19 cellular contexts compared by ENCODE assay signal in genomic region chr20:48319943-48320584, GRCh38.
"Had no signal": no experiment of that assay in that cellular context is flagged by ENCODE, and none has a peak within 500 bp of the region (broad histone marks: within the 10 kb centered on the region; RNA-seq: fewer than 3 reads in every experiment).

No MANE protein-coding gene starts in this region.

- H2AFZ ChIP-seq: neural progenitor cell had no signal

- H3K4me3 Mint-ChIP-seq: activated CD8-positive, alpha-beta T cell treated with anti-CD3 and anti-CD28 coated beads for 36 hours; activated T-cell treated with anti-CD3 and anti-CD28 coated beads, Interleukin-2, amount 50 U/mL, for 4 hours; brain; central memory CD8-positive, alpha-beta T cell; neural progenitor cell; stimulated activated naive CD8-positive, alpha-beta T cell treated with anti-CD3 and anti-CD28 coated beads, Interleukin-15, Interleukin-2, amounts not matched to agents 100 ng/mL and 50 ng/mL, for 24 hours; T-helper 1 cell treated with Interleukin-12 subunit alpha and Interleukin-12 subunit beta and Interleukin-4 antibody, amounts not matched to agents 30 μg/mL and 1 μg/mL, for 36 hours; type B pancreatic cell had no signal

- H3K27ac Mint-ChIP-seq: activated CD8-positive, alpha-beta T cell treated with anti-CD3 and anti-CD28 coated beads for 36 hours; brain; neural progenitor cell; stimulated activated naive CD8-positive, alpha-beta T cell treated with anti-CD3 and anti-CD28 coated beads, Interleukin-15, Interleukin-2, amounts not matched to agents 100 ng/mL and 50 ng/mL, for 24 hours; T-helper 1 cell treated with Interleukin-12 subunit alpha and Interleukin-12 subunit beta and Interleukin-4 antibody, amounts not matched to agents 30 μg/mL and 1 μg/mL, for 36 hours; type B pancreatic cell had no signal

- ATAC-seq: activated CD8-positive, alpha-beta T cell treated with anti-CD3 and anti-CD28 coated beads for 36 hours; activated naive CD4-positive, alpha-beta T cell treated with anti-CD3 and anti-CD28 coated beads, Interleukin-2, amount 50 U/mL, for 72 hours; activated T-cell treated with anti-CD3 and anti-CD28 coated beads, Interleukin-2, amount 50 U/mL, for 4 hours had no signal

- H3K9ac ChIP-seq: neural progenitor cell had no signal

- H3K27me3 Mint-ChIP-seq: activated CD8-positive, alpha-beta T cell treated with anti-CD3 and anti-CD28 coated beads for 36 hours had no signal

- H3K36me3 Mint-ChIP-seq: activated naive CD4-positive, alpha-beta T cell treated with anti-CD3 and anti-CD28 coated beads, Interleukin-2, amount 50 U/mL, for 72 hours; brain; neural progenitor cell; type B pancreatic cell had no signal

- H3K36me3 ChIP-seq: neural progenitor cell, ovary, right lobe of liver, spleen, suprapubic skin had no signal

- H3K4me3 ChIP-seq: neural progenitor cell, ovary, right lobe of liver, spleen, suprapubic skin had no signal

- H3K4me1 ChIP-seq: neural progenitor cell, right lobe of liver, spleen, suprapubic skin had no signal

- H3K27ac ChIP-seq: neural progenitor cell, ovary, right lobe of liver, spleen, suprapubic skin had no signal

- H3K4me2 ChIP-seq: neural progenitor cell had no signal

- H3K4me1 Mint-ChIP-seq: central memory CD8-positive, alpha-beta T cell had no signal

- H3K9me3 Mint-ChIP-seq: activated CD8-positive, alpha-beta T cell treated with anti-CD3 and anti-CD28 coated beads for 36 hours; activated naive CD4-positive, alpha-beta T cell treated with anti-CD3 and anti-CD28 coated beads, Interleukin-2, amount 50 U/mL, for 72 hours; activated T-cell treated with anti-CD3 and anti-CD28 coated beads, Interleukin-2, amount 50 U/mL, for 4 hours; neural progenitor cell; stimulated activated naive CD8-positive, alpha-beta T cell treated with anti-CD3 and anti-CD28 coated beads, Interleukin-15, Interleukin-2, amounts not matched to agents 100 ng/mL and 50 ng/mL, for 24 hours; T-helper 1 cell treated with Interleukin-12 subunit alpha and Interleukin-12 subunit beta and Interleukin-4 antibody, amounts not matched to agents 30 μg/mL and 1 μg/mL, for 36 hours; type B pancreatic cell had no signal

- DNase-seq: activated CD4-positive, alpha-beta T cell treated with anti-CD3 and anti-CD28 coated beads for 48 hours; activated CD8-positive, alpha-beta T cell treated with anti-CD3 and anti-CD28 coated beads for 36 hours; activated effector memory CD4-positive, alpha-beta T cell treated with Interleukin-2 at 50 U/mL for 16 hours; activated T-cell treated with anti-CD3 and anti-CD28 coated beads, Interleukin-2, amount 50 U/mL, for 4 hours; amniotic stem cell; cortex of kidney; effector CD8-positive, alpha-beta T cell; foreskin melanocyte; ovary; right lobe of liver; spleen had no signal

- H3K9me3 ChIP-seq: ovary, right lobe of liver, spleen, suprapubic skin had no signal

- H3K27me3 ChIP-seq: neural progenitor cell, ovary, right lobe of liver had no signal
